ENCODE assay signal across 1 cellular context in the genomic region with DNA sequence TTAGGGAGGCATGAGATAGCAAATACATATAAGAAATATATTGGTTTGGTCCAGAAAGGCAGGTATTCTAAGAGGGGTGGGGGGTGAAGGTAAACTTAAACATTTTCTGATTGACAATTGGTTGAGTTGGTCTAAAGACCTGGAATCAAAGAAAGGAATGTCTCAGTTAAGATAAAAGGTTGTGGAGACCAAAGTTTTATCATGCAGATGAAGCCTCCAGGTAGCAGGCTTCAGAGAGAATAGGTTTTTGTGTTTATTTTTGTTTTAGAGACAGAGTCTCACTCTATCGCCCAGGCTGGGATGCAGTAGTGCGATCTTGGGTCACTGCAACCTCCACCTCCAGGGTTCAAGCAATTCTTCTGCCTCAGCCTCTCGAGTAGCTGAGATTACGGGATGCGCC.
TF ChIP-seq lines count a peak whose summit lies in the region.

No MANE protein-coding gene starts in this region.

TF ChIP-seq in GM23338, 12 proteins besides CTCF, POLR2A, EP300 and RAD21 (continued from another document):
- TF ChIP-seq, protein P1, sequence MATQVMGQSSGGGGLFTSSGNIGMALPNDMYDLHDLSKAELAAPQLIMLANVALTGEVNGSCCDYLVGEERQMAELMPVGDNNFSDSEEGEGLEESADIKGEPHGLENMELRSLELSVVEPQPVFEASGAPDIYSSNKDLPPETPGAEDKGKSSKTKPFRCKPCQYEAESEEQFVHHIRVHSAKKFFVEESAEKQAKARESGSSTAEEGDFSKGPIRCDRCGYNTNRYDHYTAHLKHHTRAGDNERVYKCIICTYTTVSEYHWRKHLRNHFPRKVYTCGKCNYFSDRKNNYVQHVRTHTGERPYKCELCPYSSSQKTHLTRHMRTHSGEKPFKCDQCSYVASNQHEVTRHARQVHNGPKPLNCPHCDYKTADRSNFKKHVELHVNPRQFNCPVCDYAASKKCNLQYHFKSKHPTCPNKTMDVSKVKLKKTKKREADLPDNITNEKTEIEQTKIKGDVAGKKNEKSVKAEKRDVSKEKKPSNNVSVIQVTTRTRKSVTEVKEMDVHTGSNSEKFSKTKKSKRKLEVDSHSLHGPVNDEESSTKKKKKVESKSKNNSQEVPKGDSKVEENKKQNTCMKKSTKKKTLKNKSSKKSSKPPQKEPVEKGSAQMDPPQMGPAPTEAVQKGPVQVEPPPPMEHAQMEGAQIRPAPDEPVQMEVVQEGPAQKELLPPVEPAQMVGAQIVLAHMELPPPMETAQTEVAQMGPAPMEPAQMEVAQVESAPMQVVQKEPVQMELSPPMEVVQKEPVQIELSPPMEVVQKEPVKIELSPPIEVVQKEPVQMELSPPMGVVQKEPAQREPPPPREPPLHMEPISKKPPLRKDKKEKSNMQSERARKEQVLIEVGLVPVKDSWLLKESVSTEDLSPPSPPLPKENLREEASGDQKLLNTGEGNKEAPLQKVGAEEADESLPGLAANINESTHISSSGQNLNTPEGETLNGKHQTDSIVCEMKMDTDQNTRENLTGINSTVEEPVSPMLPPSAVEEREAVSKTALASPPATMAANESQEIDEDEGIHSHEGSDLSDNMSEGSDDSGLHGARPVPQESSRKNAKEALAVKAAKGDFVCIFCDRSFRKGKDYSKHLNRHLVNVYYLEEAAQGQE (IDR thresholded peaks at IDR 0.05; ENCODE audit: unreplicated experiment) = no peak
- no peak for TF ChIP-seq NANOG (IDR thresholded peaks at IDR 0.05; ENCODE audit: borderline replicate concordance)
- no peak for TF ChIP-seq JUNB (IDR thresholded peaks at IDR 0.05; ENCODE audit: unreplicated experiment)
- TF ChIP-seq, protein P2, sequence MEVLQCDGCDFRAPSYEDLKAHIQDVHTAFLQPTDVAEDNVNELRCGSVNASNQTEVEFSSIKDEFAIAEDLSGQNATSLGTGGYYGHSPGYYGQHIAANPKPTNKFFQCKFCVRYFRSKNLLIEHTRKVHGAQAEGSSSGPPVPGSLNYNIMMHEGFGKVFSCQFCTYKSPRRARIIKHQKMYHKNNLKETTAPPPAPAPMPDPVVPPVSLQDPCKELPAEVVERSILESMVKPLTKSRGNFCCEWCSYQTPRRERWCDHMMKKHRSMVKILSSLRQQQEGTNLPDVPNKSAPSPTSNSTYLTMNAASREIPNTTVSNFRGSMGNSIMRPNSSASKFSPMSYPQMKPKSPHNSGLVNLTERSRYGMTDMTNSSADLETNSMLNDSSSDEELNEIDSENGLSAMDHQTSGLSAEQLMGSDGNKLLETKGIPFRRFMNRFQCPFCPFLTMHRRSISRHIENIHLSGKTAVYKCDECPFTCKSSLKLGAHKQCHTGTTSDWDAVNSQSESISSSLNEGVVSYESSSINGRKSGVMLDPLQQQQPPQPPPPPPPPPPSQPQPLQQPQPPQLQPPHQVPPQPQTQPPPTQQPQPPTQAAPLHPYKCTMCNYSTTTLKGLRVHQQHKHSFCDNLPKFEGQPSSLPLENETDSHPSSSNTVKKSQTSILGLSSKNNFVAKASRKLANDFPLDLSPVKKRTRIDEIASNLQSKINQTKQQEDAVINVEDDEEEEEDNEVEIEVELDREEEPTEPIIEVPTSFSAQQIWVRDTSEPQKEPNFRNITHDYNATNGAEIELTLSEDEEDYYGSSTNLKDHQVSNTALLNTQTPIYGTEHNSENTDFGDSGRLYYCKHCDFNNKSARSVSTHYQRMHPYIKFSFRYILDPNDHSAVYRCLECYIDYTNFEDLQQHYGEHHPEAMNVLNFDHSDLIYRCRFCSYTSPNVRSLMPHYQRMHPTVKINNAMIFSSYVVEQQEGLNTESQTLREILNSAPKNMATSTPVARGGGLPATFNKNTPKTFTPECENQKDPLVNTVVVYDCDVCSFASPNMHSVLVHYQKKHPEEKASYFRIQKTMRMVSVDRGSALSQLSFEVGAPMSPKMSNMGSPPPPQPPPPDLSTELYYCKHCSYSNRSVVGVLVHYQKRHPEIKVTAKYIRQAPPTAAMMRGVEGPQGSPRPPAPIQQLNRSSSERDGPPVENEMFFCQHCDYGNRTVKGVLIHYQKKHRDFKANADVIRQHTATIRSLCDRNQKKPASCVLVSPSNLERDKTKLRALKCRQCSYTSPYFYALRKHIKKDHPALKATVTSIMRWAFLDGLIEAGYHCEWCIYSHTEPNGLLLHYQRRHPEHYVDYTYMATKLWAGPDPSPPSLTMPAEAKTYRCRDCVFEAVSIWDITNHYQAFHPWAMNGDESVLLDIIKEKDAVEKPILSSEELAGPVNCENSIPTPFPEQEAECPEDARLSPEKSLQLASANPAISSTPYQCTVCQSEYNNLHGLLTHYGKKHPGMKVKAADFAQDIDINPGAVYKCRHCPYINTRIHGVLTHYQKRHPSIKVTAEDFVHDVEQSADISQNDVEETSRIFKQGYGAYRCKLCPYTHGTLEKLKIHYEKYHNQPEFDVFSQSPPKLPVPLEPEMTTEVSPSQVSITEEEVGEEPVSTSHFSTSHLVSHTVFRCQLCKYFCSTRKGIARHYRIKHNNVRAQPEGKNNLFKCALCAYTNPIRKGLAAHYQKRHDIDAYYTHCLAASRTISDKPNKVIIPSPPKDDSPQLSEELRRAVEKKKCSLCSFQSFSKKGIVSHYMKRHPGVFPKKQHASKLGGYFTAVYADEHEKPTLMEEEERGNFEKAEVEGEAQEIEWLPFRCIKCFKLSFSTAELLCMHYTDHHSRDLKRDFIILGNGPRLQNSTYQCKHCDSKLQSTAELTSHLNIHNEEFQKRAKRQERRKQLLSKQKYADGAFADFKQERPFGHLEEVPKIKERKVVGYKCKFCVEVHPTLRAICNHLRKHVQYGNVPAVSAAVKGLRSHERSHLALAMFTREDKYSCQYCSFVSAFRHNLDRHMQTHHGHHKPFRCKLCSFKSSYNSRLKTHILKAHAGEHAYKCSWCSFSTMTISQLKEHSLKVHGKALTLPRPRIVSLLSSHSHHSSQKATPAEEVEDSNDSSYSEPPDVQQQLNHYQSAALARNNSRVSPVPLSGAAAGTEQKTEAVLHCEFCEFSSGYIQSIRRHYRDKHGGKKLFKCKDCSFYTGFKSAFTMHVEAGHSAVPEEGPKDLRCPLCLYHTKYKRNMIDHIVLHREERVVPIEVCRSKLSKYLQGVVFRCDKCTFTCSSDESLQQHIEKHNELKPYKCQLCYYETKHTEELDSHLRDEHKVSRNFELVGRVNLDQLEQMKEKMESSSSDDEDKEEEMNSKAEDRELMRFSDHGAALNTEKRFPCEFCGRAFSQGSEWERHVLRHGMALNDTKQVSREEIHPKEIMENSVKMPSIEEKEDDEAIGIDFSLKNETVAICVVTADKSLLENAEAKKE (CRISPR knock-in tag; IDR thresholded peaks at IDR 0.05) = no peak
